10 cellular contexts compared by ENCODE assay signal in genomic region chr11:104772806-104773241, GRCh38.
A peak's percentile ranks its signal among the peaks of the same experiment; 100 is the strongest.
DNase-seq lines count a peak whose midpoint lies in the region; ATAC-seq and TF ChIP-seq lines count a peak whose summit lies in the region.
"Had no signal": no experiment of that assay in that cellular context is flagged by ENCODE, and none has a peak within 500 bp of the region (broad histone marks: within the 10 kb centered on the region; RNA-seq: fewer than 3 reads in every experiment).

No MANE protein-coding gene starts in this region.

- TF ChIP-seq CTCF in Peyer's patch (IDR thresholded peaks at IDR 0.05) (no peak), sigmoid colon (IDR thresholded peaks at IDR 0.05) (no peak)

- peak; percentile 60 for ATAC-seq in left ventricle myocardium superior
- ATAC-seq in Right ventricle myocardium superior (ENCODE audit: poor library complexity) = no peak

- H3K27ac ChIP-seq in Peyer's patch (no peak overlapping the region), sigmoid colon (peak overlapping the region in 1 of 4 donors; percentile 35)
- H3K27ac ChIP-seq: upper lobe of left lung had no signal

- H3K9me3 ChIP-seq in Peyer's patch (no peaks in the 10 kb centered on the region), sigmoid colon (no peaks in the 10 kb centered on the region)
- H3K9me3 ChIP-seq: upper lobe of left lung had no signal

- DNase-seq in left ventricle myocardium superior (no peak), Right ventricle myocardium superior (no peak), amniotic epithelial cell (ENCODE audit: low read depth) (peak; percentile 95), iris pigment epithelial cell (ENCODE audit: low read depth) (peak; percentile 94), GF-D8 (lab: John Stamatoyannopoulos, UW) (no peak), Peyer's patch (no peak), sigmoid colon (no peak)
- no peak for DNase-seq in activated CD4-positive, alpha-beta T cell treated with anti-CD3 and anti-CD28 coated beads, Interleukin-2, amount 50 U/mL, for 1 hour
- DNase-seq: activated T-cell treated with anti-CD3 and anti-CD28 coated beads, Interleukin-2, amount 50 U/mL, for 4 hours; upper lobe of left lung had no signal

- H3K36me3 ChIP-seq in Peyer's patch (no peaks in the 10 kb centered on the region), sigmoid colon (no peaks in the 10 kb centered on the region)
- H3K36me3 ChIP-seq: upper lobe of left lung had no signal

- intact Hi-C loops in left ventricle myocardium superior (cut with micrococcal nuclease) = no loop called here
- intact Hi-C loops in Right ventricle myocardium superior (cut with DNase I) = no loop called here
- intact Hi-C loops in sigmoid colon (cut with DNase I) = no loop called here

- TF ChIP-seq EP300 in sigmoid colon (IDR thresholded peaks at IDR 0.05) = no peak

- no peak for TF ChIP-seq POLR2A in Peyer's patch (IDR thresholded peaks at IDR 0.05)
- TF ChIP-seq POLR2A in sigmoid colon (IDR thresholded peaks at IDR 0.05) = no peak

- H3K4me1 ChIP-seq in Peyer's patch (no peaks in the 10 kb centered on the region), sigmoid colon (peaks cover 0 to 16% (median 7%) of the 10 kb centered on the region in 4 donors)

- no peak overlapping the region for H3K4me3 ChIP-seq in Peyer's patch
- H3K4me3 ChIP-seq in sigmoid colon = no peak overlapping the region
- H3K4me3 ChIP-seq: upper lobe of left lung had no signal

- H3K27me3 ChIP-seq in Peyer's patch (no peaks in the 10 kb centered on the region), sigmoid colon (no peaks in the 10 kb centered on the region)
- H3K27me3 ChIP-seq: upper lobe of left lung had no signal

- WGBS in sigmoid colon, 2 donors = 49 to 67% methylated on average over 6 of the region's 6 CpGs

Comparison
In these comparisons a context has a peak if more than half of its experiments do, and no peak if none do; other contexts are left out.
1. DNase-seq: peak in amniotic epithelial cell (single experiment) and iris pigment epithelial cell (single experiment); none in left ventricle myocardium superior (single experiment), Right ventricle myocardium superior (single experiment), GF-D8 (single experiment), Peyer's patch (0 of 3), sigmoid colon (single experiment) and activated CD4-positive, alpha-beta T cell treated with anti-CD3 and anti-CD28 coated beads, Interleukin-2, amount 50 U/mL, for 1 hour (single experiment).